ENCODE assay signal across 9 cellular contexts in genomic region chr17:34199932-34200534, GRCh38. TPM values are rescaled to one million over a fixed set of nuclear protein-coding genes. Genes with fewer than 3 reads are reported as not detected.
A peak's percentile ranks its signal among the peaks of the same experiment; 100 is the strongest.
DNase-seq lines count a peak whose midpoint lies in the region; ATAC-seq and TF ChIP-seq lines count a peak whose summit lies in the region.
"Had no signal": no experiment of that assay in that cellular context is flagged by ENCODE, and none has a peak within 500 bp of the region (broad histone marks: within the 10 kb centered on the region; RNA-seq: fewer than 3 reads in every experiment).

No MANE protein-coding gene starts in this region.

- no TSS peak for BruUV-seq in Panc1 (replicated peaks; lab: Mats Ljungman, UMichigan)

- H2AFZ ChIP-seq in KMS-11 (ENCODE audit: low read depth), result peak overlapping the region; percentile 21; the same call in 1 of the 2 replicates

- H4K20me1 ChIP-seq in KMS-11 (ENCODE audit: insufficient read depth), result no peaks in the 10 kb centered on the region

- intact Hi-C loops in Panc1 (cut with micrococcal nuclease; ENCODE audit: unreplicated experiment), result loop anchor here (1.0 to 10.0 kb wide), 3 partner anchors 52 to 161 kb away; no protein-coding TSS in a partner anchor

- H3K36me3 ChIP-seq in KMS-11 (ENCODE audit: insufficient read depth) (no peaks in the 10 kb centered on the region), Panc1 (ENCODE audit: control insufficient read depth, insufficient read depth, low read length) (no peaks in the 10 kb centered on the region)

- H3K4me3 Mint-ChIP-seq in activated T-cell treated with anti-CD3 and anti-CD28 coated beads, Interleukin-2, amount 50 U/mL, for 24 hours, result no peak overlapping the region
- H3K4me3 Mint-ChIP-seq in nephron, result no peak overlapping the region
- H3K4me3 Mint-ChIP-seq: stimulated activated naive CD8-positive, alpha-beta T cell treated with anti-CD3 and anti-CD28 coated beads, Interleukin-15, Interleukin-2, amounts not matched to agents 100 ng/mL and 50 ng/mL, for 24 hours had no signal

- in situ Hi-C loops in Panc1 (cut with HindIII; ENCODE audit: low pct_unique_long_range_greater_than_20kb, low sequenced_read_pairs), result no loop called here

- no peak overlapping the region for H3K4me2 ChIP-seq in KMS-11

- POLR2A ChIA-PET in Panc1 (lab: Charles Lee), result no interaction called here

- H3K9me3 ChIP-seq in Panc1 (ENCODE audit: control insufficient read depth, insufficient read depth, low read depth, low read length), result no peaks in the 10 kb centered on the region

- TF ChIP-seq CTCF in GM12801 (IDR thresholded peaks at IDR 0.05; ENCODE audit: extremely low read depth, insufficient read length) (peak; percentile 99), KMS-11 (conservative IDR thresholded peaks at IDR 0.05; ENCODE audit: low read depth, low read length) (peak; percentile 100), Panc1 (IDR thresholded peaks at IDR 0.05) (peak; percentile 99), nephron (IDR thresholded peaks at IDR 0.05; ENCODE audit: unreplicated experiment in 3 of 3) (peak; percentile 100)

- no peaks in the 10 kb centered on the region for H3K79me2 ChIP-seq in KMS-11 (ENCODE audit: insufficient read depth, low read depth)

- peaks cover 3% of the 10 kb centered on the region for H3K4me1 ChIP-seq in KMS-11 (ENCODE audit: low read depth, poor library complexity, severe bottlenecking)
- H3K4me1 ChIP-seq in Panc1 (ENCODE audit: control insufficient read depth, insufficient read depth, low read length), result peaks cover 3% of the 10 kb centered on the region; the same call in 1 of the 2 replicates

- no peaks in the 10 kb centered on the region for H3K27me3 ChIP-seq in KMS-11 (ENCODE audit: insufficient read depth, low read depth)
- H3K27me3 ChIP-seq in Panc1 (ENCODE audit: control insufficient read depth, insufficient read depth, low read length), result no peaks in the 10 kb centered on the region

- H3K4me1 Mint-ChIP-seq in activated T-cell treated with anti-CD3 and anti-CD28 coated beads, Interleukin-2, amount 50 U/mL, for 24 hours (ENCODE audit: low read depth), result peaks cover 23% of the 10 kb centered on the region
- H3K4me1 Mint-ChIP-seq in nephron, result no peaks in the 10 kb centered on the region

- no peak overlapping the region for H3K9ac ChIP-seq in KMS-11

- peak; percentile 87 for DNase-seq in Panc1 (ENCODE audit: low read depth, low spot score)
- peak; percentile 68 for DNase-seq in activated T-cell treated with anti-CD3 and anti-CD28 coated beads, Interleukin-2, amount 50 U/mL, for 24 hours
- DNase-seq in fibroblast of gingiva (ENCODE audit: low read depth), result peak; percentile 69
- DNase-seq in stimulated activated naive CD4-positive, alpha-beta T cell treated with Interleukin-2 at 50 U/mL for 16 hours (lab: John Stamatoyannopoulos, UW), result peak; percentile 32

- H3K9me3 Mint-ChIP-seq in activated T-cell treated with anti-CD3 and anti-CD28 coated beads, Interleukin-2, amount 50 U/mL, for 24 hours, result no peaks in the 10 kb centered on the region
- H3K9me3 Mint-ChIP-seq in nephron, result peaks cover 6% of the 10 kb centered on the region
- H3K9me3 Mint-ChIP-seq: stimulated activated naive CD8-positive, alpha-beta T cell treated with anti-CD3 and anti-CD28 coated beads, Interleukin-15, Interleukin-2, amounts not matched to agents 100 ng/mL and 50 ng/mL, for 24 hours had no signal

- peak; percentile 95 for ATAC-seq in Panc1
- ATAC-seq in GM18867 (IDR thresholded peaks at IDR 0.05; ENCODE audit: unreplicated experiment), result no peak

- CTCF ChIA-PET in Panc1 (lab: Charles Lee), result interaction anchor here (0.6 to 5.1 kb wide), 8 partner anchors 36 to 163 kb away, joined by 3 to 90 read pairs (median 4); partner anchors contain the start of genes CCL1 and CCL2

- H3K27ac ChIP-seq in KMS-11 (no peak overlapping the region), Panc1 (ENCODE audit: low read length) (peak overlapping the region; percentile 78)

- H3K27me3 Mint-ChIP-seq in activated T-cell treated with anti-CD3 and anti-CD28 coated beads, Interleukin-2, amount 50 U/mL, for 24 hours, result peaks cover 62% of the 10 kb centered on the region
- H3K27me3 Mint-ChIP-seq in nephron (ENCODE audit: low read depth), result peaks cover 28% of the 10 kb centered on the region

- no peaks in the 10 kb centered on the region for H3K36me3 Mint-ChIP-seq in activated T-cell treated with anti-CD3 and anti-CD28 coated beads, Interleukin-2, amount 50 U/mL, for 24 hours (ENCODE audit: low read depth)
- no peaks in the 10 kb centered on the region for H3K36me3 Mint-ChIP-seq in nephron (ENCODE audit: low read depth)

- H3K27ac Mint-ChIP-seq in activated T-cell treated with anti-CD3 and anti-CD28 coated beads, Interleukin-2, amount 50 U/mL, for 24 hours, result no peak overlapping the region
- no peak overlapping the region for H3K27ac Mint-ChIP-seq in nephron
- H3K27ac Mint-ChIP-seq: stimulated activated naive CD8-positive, alpha-beta T cell treated with anti-CD3 and anti-CD28 coated beads, Interleukin-15, Interleukin-2, amounts not matched to agents 100 ng/mL and 50 ng/mL, for 24 hours had no signal

- no peak overlapping the region for H3K4me3 ChIP-seq in KMS-11 (IDR thresholded peaks at IDR 0.05; ENCODE audit: insufficient read depth, low read depth, low read length)
- H3K4me3 ChIP-seq in Panc1 (ENCODE audit: low read depth in 2 of 2, low read length in 2 of 2), result no peak overlapping the region

RNA-seq across cellular contexts. Expression of gene CCL2, which starts 55.1 kb away (rescaled TPM):
- 513 TPM for total RNA-seq in Panc1 (2021; ENCODE audit: unreplicated experiment)
- polyA plus RNA-seq in Panc1 (2012; ENCODE audit: insufficient read length), result 230 TPM

Comparison
In these comparisons a context has a peak if more than half of its experiments do, and no peak if none do; other contexts are left out.
1. DNase-seq: peak in every context shown above with its lines; median percentile 87 in Panc1; 69 in fibroblast of gingiva; 68 in activated T-cell treated with anti-CD3 and anti-CD28 coated beads, Interleukin-2, amount 50 U/mL, for 24 hours; 32 in stimulated activated naive CD4-positive, alpha-beta T cell treated with Interleukin-2 at 50 U/mL for 16 hours.